Comparison of ENCODE assay signal across 11 cellular contexts in genomic region chr5:135190345-135191083, GRCh38.
DNase-seq lines count a peak whose midpoint lies in the region; ATAC-seq and TF ChIP-seq lines count a peak whose summit lies in the region.
"Had no signal": no experiment of that assay in that cellular context is flagged by ENCODE, and none has a peak within 500 bp of the region (broad histone marks: within the 10 kb centered on the region; RNA-seq: fewer than 3 reads in every experiment).

No MANE protein-coding gene starts in this region.

- no peaks in the 10 kb centered on the region for H3K36me3 Mint-ChIP-seq in effector memory CD8-positive, alpha-beta T cell (ENCODE audit: insufficient read depth)
- H3K36me3 Mint-ChIP-seq in osteocyte (ENCODE audit: unreplicated experiment): no peaks in the 10 kb centered on the region

- no peak overlapping the region for H3K27ac Mint-ChIP-seq in effector memory CD8-positive, alpha-beta T cell
- no peak overlapping the region for H3K27ac Mint-ChIP-seq in osteocyte (ENCODE audit: unreplicated experiment)

- peaks cover 70% of the 10 kb centered on the region for H3K4me1 ChIP-seq in Karpas-422 (ENCODE audit: low read length)

- no peaks in the 10 kb centered on the region for H3K9me2 ChIP-seq in Karpas-422 (replicated peaks; ENCODE audit: insufficient read depth, low read length)

- no peak for TF ChIP-seq POLR2A in erythroblast (IDR thresholded peaks at IDR 0.05; ENCODE audit: low read length)

- H3K27ac ChIP-seq in Karpas-422 (ENCODE audit: low read length): peak overlapping the region; percentile 95; the same call in 1 of the 2 replicates
- H3K27ac ChIP-seq: cardiac muscle cell, HL-60, neutrophil had no signal

- H3K4me2 ChIP-seq in Karpas-422 (ENCODE audit: low read depth, low read length, poor library complexity, severe bottlenecking): peak overlapping the region; percentile 68

- peak overlapping the region; percentile 58 for H3K9ac ChIP-seq in Karpas-422 (ENCODE audit: low read length)

- H3K27me3 ChIP-seq in Karpas-422 (ENCODE audit: low read length): no peaks in the 10 kb centered on the region

- H3K36me3 ChIP-seq in Karpas-422 (ENCODE audit: insufficient read depth, low read length): no peaks in the 10 kb centered on the region
- H3K36me3 ChIP-seq: cardiac muscle cell, neutrophil had no signal

- H2AFZ ChIP-seq in Karpas-422 (ENCODE audit: low read length): peak overlapping the region; percentile 63; the same call in 1 of the 2 replicates

- no peaks in the 10 kb centered on the region for H3K9me3 Mint-ChIP-seq in effector memory CD8-positive, alpha-beta T cell
- H3K9me3 Mint-ChIP-seq in osteocyte (ENCODE audit: unreplicated experiment): no peaks in the 10 kb centered on the region

- peak; percentile 21 for DNase-seq in COLO668 (lab: John Stamatoyannopoulos, UW; ENCODE audit: unreplicated experiment)
- DNase-seq in Karpas-422: no peak
- no peak for DNase-seq in effector memory CD8-positive, alpha-beta T cell
- DNase-seq in osteocyte (ENCODE audit: extremely low spot score, unreplicated experiment): peak; percentile 62
- DNase-seq in erythroblast (lab: John Stamatoyannopoulos, UW): no peak

- ATAC-seq in effector memory CD8-positive, alpha-beta T cell (replicated peaks): no peak
- no peak for ATAC-seq in GM18498 (IDR thresholded peaks at IDR 0.05; ENCODE audit: unreplicated experiment)
- no peak for ATAC-seq in HG02884 (IDR thresholded peaks at IDR 0.05; ENCODE audit: unreplicated experiment)
- no peak for ATAC-seq in HG03196 (IDR thresholded peaks at IDR 0.05; ENCODE audit: unreplicated experiment)

- no peak for TF ChIP-seq CTCF in osteocyte (IDR thresholded peaks at IDR 0.05)

- 0 out of 2 replicates have a peak, but pooled peaks cover 2% of the 10 kb centered on the region for H3K79me2 ChIP-seq in Karpas-422 (ENCODE audit: low read length)

- H3K4me3 ChIP-seq in Karpas-422 (ENCODE audit: low read length): peak overlapping the region; percentile 55; the same call in 1 of the 2 replicates

- no peaks in the 10 kb centered on the region for H4K20me1 ChIP-seq in Karpas-422 (ENCODE audit: insufficient read depth, low read depth, low read length)

- H3K9me3 ChIP-seq in Karpas-422 (ENCODE audit: low read length): no peaks in the 10 kb centered on the region
- H3K9me3 ChIP-seq: neutrophil had no signal

- peaks cover 43 to 65% of the 10 kb centered on the region in 2 donors for H3K27me3 Mint-ChIP-seq in effector memory CD8-positive, alpha-beta T cell
- H3K27me3 Mint-ChIP-seq in osteocyte (ENCODE audit: unreplicated experiment): peaks cover 70% of the 10 kb centered on the region

- H3K4me1 Mint-ChIP-seq in effector memory CD8-positive, alpha-beta T cell (ENCODE audit: low read depth in 2 of 2): peaks cover 3 to 4% of the 10 kb centered on the region in 2 donors
- H3K4me1 Mint-ChIP-seq in osteocyte (ENCODE audit: unreplicated experiment): peaks cover 6% of the 10 kb centered on the region

- H3K4me3 Mint-ChIP-seq in effector memory CD8-positive, alpha-beta T cell: peak overlapping the region; percentile 65 to 73
- peak overlapping the region; percentile 52 for H3K4me3 Mint-ChIP-seq in osteocyte (ENCODE audit: unreplicated experiment)

Comparison
In these comparisons a context has a peak if more than half of its experiments do, and no peak if none do; other contexts are left out.
1. DNase-seq: peak in COLO668 (single experiment) and osteocyte (single experiment); none in Karpas-422 (single experiment), effector memory CD8-positive, alpha-beta T cell (0 of 3) and erythroblast (0 of 2).